Comparison of ENCODE assay signal across 8 cellular contexts in genomic region chr15:51622269-51623180, GRCh38. TPM values are rescaled to one million over a fixed set of nuclear protein-coding genes. Genes with fewer than 3 reads are reported as not detected.
DNase-seq lines count a peak whose midpoint lies in the region; ATAC-seq and FAIRE-seq lines count a peak whose summit lies in the region.

Gene DMXL2 (minus strand): TSS chr15:51622771. CDS start chr15:51622545, 226 bp downstream.

- peak within 1 kb of the TSS; percentile 82 for H3K27ac ChIP-seq in subcutaneous abdominal adipose tissue (ENCODE audit: low read depth, low read length)

- no peaks in the 10 kb centered on the region for H3K9me3 ChIP-seq in neuron (ENCODE audit: low read length)
- no peaks in the 10 kb centered on the region for H3K9me3 ChIP-seq in subcutaneous abdominal adipose tissue (ENCODE audit: control insufficient read depth in 5 of 5, low read length in 5 of 5)

- no peaks in the 10 kb centered on the region for H3K36me3 Mint-ChIP-seq in activated naive CD4-positive, alpha-beta T cell treated with anti-CD3 and anti-CD28 coated beads, Interleukin-2, amount 10 ng/mL, durations not matched to agents 7 days and 5 days

- peak; percentile 42 for ATAC-seq in GM21717 (IDR thresholded peaks at IDR 0.05; ENCODE audit: unreplicated experiment)

- no peaks in the 10 kb centered on the region for H3K36me3 ChIP-seq in neuron (ENCODE audit: insufficient read depth, low read length)
- no peaks in the 10 kb centered on the region for H3K36me3 ChIP-seq in subcutaneous abdominal adipose tissue (ENCODE audit: control insufficient read depth in 5 of 5, insufficient read depth in 5 of 5, low read length in 5 of 5)

- peaks cover 19% of the 10 kb centered on the region for H3K4me1 Mint-ChIP-seq in activated naive CD4-positive, alpha-beta T cell treated with anti-CD3 and anti-CD28 coated beads, Interleukin-2, amount 10 ng/mL, durations not matched to agents 7 days and 5 days

- peaks cover 38% of the 10 kb centered on the region for H3K27me3 Mint-ChIP-seq in activated naive CD4-positive, alpha-beta T cell treated with anti-CD3 and anti-CD28 coated beads, Interleukin-2, amount 10 ng/mL, durations not matched to agents 7 days and 5 days

- H3K27ac Mint-ChIP-seq in activated naive CD4-positive, alpha-beta T cell treated with anti-CD3 and anti-CD28 coated beads, Interleukin-2, amount 10 ng/mL, durations not matched to agents 7 days and 5 days, result peak within 1 kb of the TSS; percentile 67

- no peak for FAIRE-seq in frontal cortex (lab: Jason Lieb, UNC)

- H3K9me3 Mint-ChIP-seq in activated naive CD4-positive, alpha-beta T cell treated with anti-CD3 and anti-CD28 coated beads, Interleukin-2, amount 10 ng/mL, durations not matched to agents 7 days and 5 days, result no peaks in the 10 kb centered on the region

- CTCF ChIA-PET in activated naive CD4-positive, alpha-beta T cell treated with anti-CD3 and anti-CD28 coated beads, Interleukin-2, amount 10 ng/mL, durations not matched to agents 7 days and 5 days (lab: Charles Lee), result interaction anchor here (0.9 to 2.2 kb wide), 4 partner anchors 8 to 155 kb away, joined by 4 to 8 read pairs (median 5); no protein-coding TSS in a partner anchor

- H2AFZ ChIP-seq in neuron (ENCODE audit: low read depth, low read length), result peak within 1 kb of the TSS; percentile 93

- peaks cover 16% of the 10 kb centered on the region for H3K4me1 ChIP-seq in neuron (ENCODE audit: insufficient read depth, low read length)
- peaks cover 0 to 20% (median 18%) of the 10 kb centered on the region in 5 donors for H3K4me1 ChIP-seq in subcutaneous abdominal adipose tissue (ENCODE audit: control insufficient read depth in 5 of 5, insufficient read depth in 5 of 5, low read length in 5 of 5)

- H3K4me3 ChIP-seq in neuron (ENCODE audit: low read length) (peak within 1 kb of the TSS; percentile 92), subcutaneous abdominal adipose tissue (ENCODE audit: low read depth in 1 of 5, low read length in 5 of 5) (peak within 1 kb of the TSS; percentile 76 to 98 (median 89))

- DNase-seq in DMS114 treated with DMSO at 0.1 percent for 48 hours (lab: John Stamatoyannopoulos, UW; ENCODE audit: unreplicated experiment), result peak; percentile 88
- peak; percentile 82 for DNase-seq in LHCN-M2 (ENCODE audit: low read depth)
- peak; percentile 89 for DNase-seq in SHP77 treated with DMSO at 0.1 percent for 48 hours (lab: John Stamatoyannopoulos, UW)
- peak; percentile 81 for DNase-seq in activated naive CD4-positive, alpha-beta T cell treated with anti-CD3 and anti-CD28 coated beads, Interleukin-2, amount 10 ng/mL, durations not matched to agents 7 days and 5 days
- DNase-seq in frontal cortex (ENCODE audit: low spot score in 2 of 2), result peak; percentile 80 to 83

- peak within 1 kb of the TSS; percentile 83 for H3K4me3 Mint-ChIP-seq in activated naive CD4-positive, alpha-beta T cell treated with anti-CD3 and anti-CD28 coated beads, Interleukin-2, amount 10 ng/mL, durations not matched to agents 7 days and 5 days

- H3K27me3 ChIP-seq in neuron (ENCODE audit: insufficient read depth, low read length), result no peaks in the 10 kb centered on the region
- no peaks in the 10 kb centered on the region for H3K27me3 ChIP-seq in subcutaneous abdominal adipose tissue (ENCODE audit: control insufficient read depth in 5 of 5, insufficient read depth in 4 of 5, low read length in 5 of 5)

- peak within 1 kb of the TSS; percentile 42 to 86 (median 83) for H3K9ac ChIP-seq in subcutaneous abdominal adipose tissue (ENCODE audit: low read length in 5 of 5)

RNA-seq across cellular contexts. Expression of gene DMXL2, which starts in this region (rescaled TPM):
- total RNA-seq in LHCN-M2 (2014; rRNA removed) (20.9 and 21.9 TPM in 2 replicates), frontal cortex (147 TPM)
- 4.1 TPM for polyA plus RNA-seq in LHCN-M2 (2012)

Comparison
In these comparisons a context has a peak if more than half of its experiments do, and no peak if none do; other contexts are left out.
1. Peak in every context shown above with its lines: DNase-seq, ATAC-seq, H3K4me3 ChIP-seq and H3K27ac ChIP-seq.